ENCODE assay signal across 14 cellular contexts in the genomic region with DNA sequence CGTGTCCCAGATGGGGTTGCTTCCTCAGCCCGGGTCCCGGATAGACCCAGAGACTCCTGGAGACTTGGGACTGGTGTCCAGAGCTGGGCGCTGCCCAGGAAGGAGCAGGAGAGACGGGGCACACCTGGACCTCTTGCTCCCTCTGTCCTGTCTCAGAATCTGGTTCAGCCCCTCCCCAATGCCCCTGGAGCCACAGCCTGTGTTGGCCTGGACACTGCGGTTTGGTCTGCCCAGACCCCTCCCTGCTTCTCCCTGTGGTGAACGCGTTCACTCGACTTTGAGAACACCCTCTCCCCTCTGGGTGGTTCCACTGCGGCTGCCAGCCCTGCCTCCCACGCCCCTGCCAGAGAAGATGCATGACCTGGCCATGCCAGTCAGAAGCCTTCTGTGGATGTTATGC.
"Had no signal": no experiment of that assay in that cellular context is flagged by ENCODE, and none has a peak within 500 bp of the region (broad histone marks: within the 10 kb centered on the region; RNA-seq: fewer than 3 reads in every experiment).

No MANE protein-coding gene starts in this region.

- H3K36me3 ChIP-seq: SJSA1, vagina had no signal

- H3K4me3 ChIP-seq: body of pancreas, psoas muscle, SJSA1, vagina had no signal

- H3K36me3 Mint-ChIP-seq: activated naive CD4-positive, alpha-beta T cell treated with anti-CD3 and anti-CD28 coated beads, Interleukin-2, amount 10 ng/mL, durations not matched to agents 7 days and 5 days; naive thymus-derived CD8-positive, alpha-beta T cell; stimulated activated effector memory CD8-positive, alpha-beta T cell treated with anti-CD3 and anti-CD28 coated beads, Interleukin-12 subunit alpha, Interleukin-12 subunit beta, amount 100 ng/mL, for 72 hours had no signal

- H3K27me3 Mint-ChIP-seq: activated naive CD4-positive, alpha-beta T cell treated with anti-CD3 and anti-CD28 coated beads, Interleukin-2, amount 10 ng/mL, durations not matched to agents 7 days and 5 days had no signal

- ATAC-seq: body of pancreas; foreskin keratinocyte; naive thymus-derived CD8-positive, alpha-beta T cell; psoas muscle had no signal

- H3K4me1 ChIP-seq: body of pancreas, foreskin keratinocyte, psoas muscle, SJSA1, vagina had no signal

- H3K27me3 ChIP-seq: body of pancreas, foreskin keratinocyte, SJSA1, vagina had no signal

- DNase-seq: activated CD4-positive, alpha-beta T cell treated with anti-CD3 and anti-CD28 coated beads, Interleukin-2, amount 50 U/mL, for 1 hour; activated CD8-positive, alpha-beta memory T cell treated with anti-CD3 and anti-CD28 coated beads for 24 hours; activated naive CD4-positive, alpha-beta T cell treated with anti-CD3 and anti-CD28 coated beads, Interleukin-2, amount 10 ng/mL, durations not matched to agents 7 days and 5 days; amniotic stem cell; central memory CD4-positive, alpha-beta T cell; effector memory CD4-positive, alpha-beta T cell; foreskin keratinocyte; mammary epithelial cell had no signal

- H3K9me3 ChIP-seq: body of pancreas, psoas muscle, SJSA1, vagina had no signal

- H3K4me1 Mint-ChIP-seq: activated naive CD4-positive, alpha-beta T cell treated with anti-CD3 and anti-CD28 coated beads, Interleukin-2, amount 10 ng/mL, durations not matched to agents 7 days and 5 days; naive thymus-derived CD8-positive, alpha-beta T cell; stimulated activated effector memory CD8-positive, alpha-beta T cell treated with anti-CD3 and anti-CD28 coated beads, Interleukin-12 subunit alpha, Interleukin-12 subunit beta, amount 100 ng/mL, for 72 hours had no signal

- H3K27ac ChIP-seq: body of pancreas, foreskin keratinocyte, psoas muscle, SJSA1, vagina had no signal

- H3K27ac Mint-ChIP-seq: activated naive CD4-positive, alpha-beta T cell treated with anti-CD3 and anti-CD28 coated beads, Interleukin-2, amount 10 ng/mL, durations not matched to agents 7 days and 5 days; naive thymus-derived CD8-positive, alpha-beta T cell; stimulated activated effector memory CD8-positive, alpha-beta T cell treated with anti-CD3 and anti-CD28 coated beads, Interleukin-12 subunit alpha, Interleukin-12 subunit beta, amount 100 ng/mL, for 72 hours had no signal

- H3K9me3 Mint-ChIP-seq: activated naive CD4-positive, alpha-beta T cell treated with anti-CD3 and anti-CD28 coated beads, Interleukin-2, amount 10 ng/mL, durations not matched to agents 7 days and 5 days; naive thymus-derived CD8-positive, alpha-beta T cell; stimulated activated effector memory CD8-positive, alpha-beta T cell treated with anti-CD3 and anti-CD28 coated beads, Interleukin-12 subunit alpha, Interleukin-12 subunit beta, amount 100 ng/mL, for 72 hours had no signal

- H3K4me3 Mint-ChIP-seq: activated naive CD4-positive, alpha-beta T cell treated with anti-CD3 and anti-CD28 coated beads, Interleukin-2, amount 10 ng/mL, durations not matched to agents 7 days and 5 days; naive thymus-derived CD8-positive, alpha-beta T cell; stimulated activated effector memory CD8-positive, alpha-beta T cell treated with anti-CD3 and anti-CD28 coated beads, Interleukin-12 subunit alpha, Interleukin-12 subunit beta, amount 100 ng/mL, for 72 hours had no signal
